8 cellular contexts compared by ENCODE assay signal in the genomic region with DNA sequence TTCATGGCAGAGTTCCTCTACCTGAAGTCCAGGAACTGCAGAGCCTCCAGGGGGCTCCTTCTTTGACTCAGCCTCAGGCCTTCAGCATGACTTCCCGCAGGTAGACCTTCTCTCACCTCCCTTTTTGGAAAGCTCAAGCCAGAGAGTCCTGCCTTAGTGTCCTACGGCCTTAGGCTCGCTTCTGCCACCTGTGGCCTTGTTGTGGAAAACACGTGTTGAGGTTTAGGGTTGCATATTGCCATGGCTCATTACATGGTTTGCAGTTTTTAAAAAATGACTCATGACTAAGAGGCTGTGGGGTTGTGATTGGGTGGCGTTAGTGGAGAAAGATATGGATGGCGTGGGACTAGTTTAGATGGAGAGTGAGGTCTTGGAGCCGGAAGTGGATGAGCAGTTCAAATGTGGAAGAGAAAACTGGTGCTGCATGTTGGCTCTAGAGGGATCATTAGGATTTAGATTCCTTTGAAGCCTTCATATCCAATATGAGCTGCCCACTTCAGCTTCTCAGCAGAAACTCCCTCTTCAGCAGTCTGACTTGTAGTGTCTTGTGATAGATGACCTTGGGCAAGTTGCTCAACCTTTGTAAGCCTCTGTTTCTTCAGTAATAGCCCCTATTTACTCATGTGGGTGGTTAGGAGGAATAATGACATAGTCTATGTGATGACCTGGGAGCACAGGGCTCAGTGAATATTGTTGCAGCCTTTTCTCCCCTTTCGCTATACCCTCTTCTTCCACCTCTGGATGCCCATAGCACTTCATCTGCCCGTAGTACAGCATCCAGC. TPM values are rescaled to one million over a fixed set of nuclear protein-coding genes. Genes with fewer than 3 reads are reported as not detected.
DNase-seq lines count a peak whose midpoint lies in the region; TF ChIP-seq lines count a peak whose summit lies in the region.

No MANE protein-coding gene starts in this region.

- intact Hi-C loops in MCF 10A (cut with micrococcal nuclease): loop anchor here (1.0 to 10.0 kb wide), 6 partner anchors 74 to 776 kb away; no protein-coding TSS in a partner anchor
- intact Hi-C loops in breast epithelium (cut with DNase I; ENCODE audit: low total_unique reads): no loop called here
- intact Hi-C loops in ascending aorta (cut with DNase I): no loop called here

- no peaks in the 10 kb centered on the region for H3K36me3 ChIP-seq in breast epithelium
- no peaks in the 10 kb centered on the region for H3K36me3 ChIP-seq in H7 (replicated peaks; ENCODE audit: control insufficient read depth, insufficient read depth, low read length)
- H3K36me3 ChIP-seq in WERI-Rb-1: no peaks in the 10 kb centered on the region
- H3K36me3 ChIP-seq in ascending aorta: no peaks in the 10 kb centered on the region

- no peak for TF ChIP-seq POLR2A in breast epithelium (IDR thresholded peaks at IDR 0.05)

- POLR2A ChIA-PET in MCF 10A (lab: Yijun Ruan, JAX): interaction anchor here (0.7 to 1.1 kb wide), 4 partner anchors 77 to 510 kb away, joined by 3 to 5 read pairs (median 3); a partner anchor contains a TSS

- H3K27me3 Mint-ChIP-seq in MCF 10A (ENCODE audit: insufficient read depth, unreplicated experiment): no peaks in the 10 kb centered on the region

- no peaks in the 10 kb centered on the region for H3K27me3 ChIP-seq in breast epithelium
- peaks cover 3% of the 10 kb centered on the region; the same call in 1 of the 2 replicates for H3K27me3 ChIP-seq in H7 (ENCODE audit: control insufficient read depth, insufficient read depth, low read length)
- no peaks in the 10 kb centered on the region for H3K27me3 ChIP-seq in WERI-Rb-1 (ENCODE audit: insufficient read depth, low read depth, severe bottlenecking)
- no peaks in the 10 kb centered on the region for H3K27me3 ChIP-seq in ascending aorta

- H3K9me3 Mint-ChIP-seq in MCF 10A (ENCODE audit: unreplicated experiment): no peaks in the 10 kb centered on the region

- H3K9me3 ChIP-seq in breast epithelium (no peaks in the 10 kb centered on the region), WERI-Rb-1 (ENCODE audit: severe bottlenecking) (no peaks in the 10 kb centered on the region), ascending aorta (no peaks in the 10 kb centered on the region)

- CTCF ChIA-PET in MCF 10A (lab: Yijun Ruan, JAX): interaction anchor here (0.6 to 1.5 kb wide), 6 partner anchors 294 to 590 kb away, joined by 3 to 6 read pairs (median 3); no protein-coding TSS in a partner anchor

- peak; percentile 44 for TF ChIP-seq CTCF in MCF 10A (IDR thresholded peaks at IDR 0.05; ENCODE audit: unreplicated experiment)
- TF ChIP-seq CTCF in breast epithelium (IDR thresholded peaks at IDR 0.05): peak in 1 of 3 donors; percentile 15
- peak; percentile 87 for TF ChIP-seq CTCF in LNCaP clone FGC (IDR thresholded peaks at IDR 0.05; ENCODE audit: control insufficient read depth, extremely low read depth, insufficient read depth)
- peak; percentile 66 for TF ChIP-seq CTCF in WERI-Rb-1 (IDR thresholded peaks at IDR 0.05; ENCODE audit: low read depth, low read length)
- TF ChIP-seq CTCF in ascending aorta (IDR thresholded peaks at IDR 0.05): peak in 1 of 3 experiments; percentile 23

- H3K36me3 Mint-ChIP-seq in MCF 10A (ENCODE audit: insufficient read depth, unreplicated experiment): no peaks in the 10 kb centered on the region

- peaks cover 12% of the 10 kb centered on the region for H3K4me1 Mint-ChIP-seq in MCF 10A (ENCODE audit: insufficient read depth, unreplicated experiment)

- BruUV-seq in MCF 10A (replicated peaks; lab: Mats Ljungman, UMichigan): no TSS peak

- peak; percentile 87 for DNase-seq in MCF 10A (ENCODE audit: unreplicated experiment)
- no peak for DNase-seq in breast epithelium (ENCODE audit: low spot score in 2 of 2)
- peak; percentile 66 for DNase-seq in H7
- DNase-seq in LNCaP clone FGC (ENCODE audit: low read depth): peak; percentile 57
- peak; percentile 61 for DNase-seq in WERI-Rb-1
- DNase-seq in iPS-NIHi11 (ENCODE audit: low spot score): peak; percentile 55
- no peak for DNase-seq in activated effector memory CD4-positive, alpha-beta T cell treated with anti-CD3 and anti-CD28 coated beads, Interleukin-2, amount 50 U/mL, for 16 hours
- DNase-seq in ascending aorta (ENCODE audit: low spot score in 2 of 2): no peak

- no peak overlapping the region for H3K27ac Mint-ChIP-seq in MCF 10A (ENCODE audit: low read depth, unreplicated experiment)

- no peak overlapping the region for H3K27ac ChIP-seq in breast epithelium
- no peak overlapping the region for H3K27ac ChIP-seq in WERI-Rb-1
- no peak overlapping the region for H3K27ac ChIP-seq in ascending aorta

- H3K4me3 Mint-ChIP-seq in MCF 10A (ENCODE audit: unreplicated experiment): no peak overlapping the region

- H3K4me3 ChIP-seq in breast epithelium (no peak overlapping the region), H7 (ENCODE audit: insufficient read depth, low read depth, low read length) (no peak overlapping the region), LNCaP clone FGC (ENCODE audit: low read depth, low read length) (no peak overlapping the region), WERI-Rb-1 (ENCODE audit: low read depth, low read length) (no peak overlapping the region), ascending aorta (no peak overlapping the region)

- no peaks in the 10 kb centered on the region for H3K4me1 ChIP-seq in breast epithelium
- H3K4me1 ChIP-seq in ascending aorta: peaks cover 0 to under 1% of the 10 kb centered on the region in 2 donors

RNA-seq across cellular contexts. Expression of a gene that starts 6.5 kb away (rescaled TPM):
- total RNA-seq in MCF 10A (2022): 8.0 and 10.6 TPM in 2 replicates
- total RNA-seq in breast epithelium: 10 to 100 TPM; 16.2 to 50.3 (median 29.2) TPM
- total RNA-seq in H7 (2014; rRNA removed; shearing (Covaris generic)): 19.2 and 19.4 TPM in 2 replicates
- total RNA-seq in ascending aorta: 7.0 TPM

Comparison
In these comparisons a context has a peak if more than half of its experiments do, and no peak if none do; other contexts are left out.
1. DNase-seq: peak in MCF 10A (single experiment), H7 (single experiment), LNCaP clone FGC (single experiment), WERI-Rb-1 (single experiment) and iPS-NIHi11 (single experiment); none in breast epithelium (0 of 2), activated effector memory CD4-positive, alpha-beta T cell treated with anti-CD3 and anti-CD28 coated beads, Interleukin-2, amount 50 U/mL, for 16 hours (single experiment) and ascending aorta (0 of 2).